Comparison of ENCODE assay signal across 9 cellular contexts in the genomic region with DNA sequence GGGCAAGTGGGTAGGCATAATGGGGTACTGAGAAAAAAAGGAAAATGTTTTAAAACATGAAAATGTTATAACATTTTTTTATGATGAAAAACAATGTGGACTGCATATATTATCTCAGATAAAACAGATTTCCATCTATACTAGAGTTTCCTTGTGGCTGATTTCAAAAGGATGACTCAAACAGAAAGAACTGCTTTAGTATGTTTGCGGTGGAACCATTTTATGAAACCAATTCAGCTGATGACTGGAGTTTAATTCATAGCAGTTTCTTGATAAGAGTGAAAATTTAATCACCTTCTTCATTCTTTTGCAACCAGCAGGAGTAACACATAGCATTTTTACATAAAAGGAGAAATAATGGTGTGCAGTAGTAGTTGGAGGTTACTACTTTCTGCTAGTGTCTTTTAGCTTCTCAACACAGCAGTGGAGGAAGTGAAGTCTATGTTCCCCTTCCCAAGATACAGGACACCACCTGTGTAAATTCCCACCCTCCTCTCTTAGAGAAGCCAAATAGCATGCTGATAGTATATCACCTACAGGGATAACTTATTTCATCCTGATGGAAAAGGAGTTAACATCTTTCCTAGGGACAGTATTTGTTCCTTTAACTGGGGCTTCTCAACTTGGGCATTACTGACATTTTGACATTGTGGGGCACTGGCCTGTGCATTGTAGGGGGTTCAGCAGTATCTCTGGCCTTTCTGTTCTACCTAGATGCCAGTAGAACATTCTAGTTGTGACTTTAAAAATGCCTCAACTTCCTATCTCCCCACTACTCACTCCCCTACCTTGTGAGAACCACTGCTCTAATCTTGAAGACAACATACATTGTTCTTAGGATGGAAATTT. TPM values are rescaled to one million over a fixed set of nuclear protein-coding genes. Genes with fewer than 3 reads are reported as not detected.
A peak's percentile ranks its signal among the peaks of the same experiment; 100 is the strongest.
DNase-seq lines count a peak whose midpoint lies in the region; ATAC-seq, FAIRE-seq and TF ChIP-seq lines count a peak whose summit lies in the region.
"Had no signal": no experiment of that assay in that cellular context is flagged by ENCODE, and none has a peak within 500 bp of the region (broad histone marks: within the 10 kb centered on the region; RNA-seq: fewer than 3 reads in every experiment).

No MANE protein-coding gene starts in this region.

- WGBS in liver: 70% methylated on average over 1 of the region's 1 CpG
- 94% methylated on average over 1 of the region's 1 CpG for WGBS in HepG2 (ENCODE audit: low lambda C conversion rate)

- no peaks in the 10 kb centered on the region for H3K36me3 ChIP-seq in liver (ENCODE audit: control insufficient read depth in 4 of 4, insufficient read depth in 3 of 4, low read depth in 1 of 4, low read length in 3 of 4)
- H3K36me3 ChIP-seq in HepG2 (replicated peaks in 1 of 2; ENCODE audit: control insufficient read depth in 1 of 2, insufficient read depth in 2 of 2, low read length in 2 of 2): no peaks in the 10 kb centered on the region

- H3K9me3 Mint-ChIP-seq in activated CD8-positive, alpha-beta T cell treated with anti-CD3 and anti-CD28 coated beads for 36 hours: no peaks in the 10 kb centered on the region
- H3K9me3 Mint-ChIP-seq: brain had no signal

- H2AFZ ChIP-seq in HepG2 (ENCODE audit: low read length): no peak overlapping the region

- peak overlapping the region; percentile 91 for H3K27ac Mint-ChIP-seq in activated CD8-positive, alpha-beta T cell treated with anti-CD3 and anti-CD28 coated beads for 36 hours

- H4K20me1 ChIP-seq in HepG2 (ENCODE audit: insufficient read depth, low read length): no peaks in the 10 kb centered on the region

- in situ Hi-C loops in HepG2 (cut with HindIII; ENCODE audit: extremely low pct_ligation_motif_present, low pct_unique_long_range_greater_than_20kb): no loop called here

- peak overlapping the region; percentile 9 for H3K4me3 Mint-ChIP-seq in activated CD8-positive, alpha-beta T cell treated with anti-CD3 and anti-CD28 coated beads for 36 hours
- H3K4me3 Mint-ChIP-seq: brain had no signal

- peaks cover 16 to 26% (median 20%) of the 10 kb centered on the region in 4 donors for H3K4me1 ChIP-seq in liver (ENCODE audit: control insufficient read depth in 4 of 4, insufficient read depth in 4 of 4, low read length in 3 of 4)
- H3K4me1 ChIP-seq in HepG2 (ENCODE audit: insufficient read depth, low read length): peaks cover 46% of the 10 kb centered on the region

- no peaks in the 10 kb centered on the region for H3K9me3 ChIP-seq in liver (ENCODE audit: control insufficient read depth in 4 of 4, low read length in 3 of 4)
- H3K9me3 ChIP-seq in HepG2 (ENCODE audit: low read length): no peaks in the 10 kb centered on the region

- H3K9ac ChIP-seq in liver (ENCODE audit: low read depth in 1 of 2, low read length in 2 of 2) (no peak overlapping the region), HepG2 (ENCODE audit: insufficient read depth, low read depth, low read length) (no peak overlapping the region)

- TF ChIP-seq CTCF in liver (IDR thresholded peaks at IDR 0.05; ENCODE audit: low read depth, low read length, missing input control) (no peak), HepG2 (CRISPR knock-in tag; IDR thresholded peaks at IDR 0.05) (no peak)
- TF ChIP-seq CTCF in activated CD8-positive, alpha-beta T cell treated with anti-CD3 and anti-CD28 coated beads for 36 hours (IDR thresholded peaks at IDR 0.05): no peak

- no peak overlapping the region for H3K4me3 ChIP-seq in liver (ENCODE audit: low read depth in 1 of 3, low read length in 3 of 3)
- H3K4me3 ChIP-seq in HepG2 (replicated peaks in 1 of 3; ENCODE audit: insufficient read depth in 1 of 3, low read depth in 2 of 3, low read length in 3 of 3): no peak overlapping the region

- TF ChIP-seq RAD21 in liver (IDR thresholded peaks at IDR 0.05) (no peak), HepG2 (CRISPR knock-in tag; IDR thresholded peaks at IDR 0.05) (no peak)

- BruUV-seq in HepG2 (replicated peaks; lab: Mats Ljungman, UMichigan): no TSS peak

- intact Hi-C loops in HepG2 (cut with micrococcal nuclease; ENCODE audit: unreplicated experiment) (no loop called here), cardiac septum (cut with DNase I) (no loop called here)
- intact Hi-C loops in activated CD8-positive, alpha-beta T cell treated with anti-CD3 and anti-CD28 coated beads for 36 hours (cut with micrococcal nuclease): loop anchor here (2.0 to 5.0 kb wide), 3 partner anchors 15 to 213 kb away; no protein-coding TSS in a partner anchor

- H3K4me2 ChIP-seq in HepG2 (ENCODE audit: low read depth, low read length): no peak overlapping the region

- POLR2A ChIA-PET in HepG2 (lab: Yijun Ruan, JAX): no interaction called here
- POLR2A ChIA-PET in activated CD8-positive, alpha-beta T cell treated with anti-CD3 and anti-CD28 coated beads for 36 hours (lab: Charles Lee): interaction anchor here (0.7 kb wide), 1 partner anchor 29 kb away, joined by 3 read pairs; no protein-coding TSS in a partner anchor

- no peak for TF ChIP-seq POLR2A in HepG2 (IDR thresholded peaks at IDR 0.05; ENCODE audit: insufficient read depth in 1 of 2, low read depth in 2 of 2, low read length in 2 of 2)

- peaks cover 77% of the 10 kb centered on the region for H3K4me1 Mint-ChIP-seq in activated CD8-positive, alpha-beta T cell treated with anti-CD3 and anti-CD28 coated beads for 36 hours (ENCODE audit: low read depth)

- H3K27me3 ChIP-seq in liver (ENCODE audit: control insufficient read depth in 4 of 4, insufficient read depth in 4 of 4, low read length in 3 of 4): no peaks in the 10 kb centered on the region
- no peaks in the 10 kb centered on the region for H3K27me3 ChIP-seq in HepG2 (ENCODE audit: control insufficient read depth in 1 of 2, insufficient read depth in 2 of 2, low read length in 2 of 2)

- no peak for FAIRE-seq in HepG2 (lab: Jason Lieb, UNC)

- CTCF ChIA-PET in HepG2 (lab: Yijun Ruan, JAX; ENCODE audit: low intra/inter-chr PET ratio, low total read pairs): no interaction called here
- CTCF ChIA-PET in activated CD8-positive, alpha-beta T cell treated with anti-CD3 and anti-CD28 coated beads for 36 hours (lab: Charles Lee): no interaction called here

- no peak for DNase-seq in HepG2 (ENCODE audit: low spot score)
- no peak for DNase-seq in activated CD8-positive, alpha-beta T cell treated with anti-CD3 and anti-CD28 coated beads for 36 hours
- DNase-seq in kidney tubule cell (ENCODE audit: low spot score): peak; percentile 67
- no peak for DNase-seq in NCI-H526 (lab: John Stamatoyannopoulos, UW)
- DNase-seq in cardiac septum (ENCODE audit: low spot score): no peak
- DNase-seq in activated effector memory CD4-positive, alpha-beta T cell treated with anti-CD3 and anti-CD28 coated beads, Interleukin-2, amount 50 U/mL, for 16 hours: no peak

- H3K79me2 ChIP-seq in HepG2 (ENCODE audit: insufficient read depth, low read length): peaks cover 69% of the 10 kb centered on the region

- H3K36me3 Mint-ChIP-seq in activated CD8-positive, alpha-beta T cell treated with anti-CD3 and anti-CD28 coated beads for 36 hours (ENCODE audit: low read depth): peaks cover 3% of the 10 kb centered on the region
- H3K36me3 Mint-ChIP-seq: brain had no signal

- H3K27ac ChIP-seq in liver (ENCODE audit: low read depth in 1 of 2, low read length in 2 of 2): peak overlapping the region; percentile 51 to 84
- no peak overlapping the region for H3K27ac ChIP-seq in HepG2 (ENCODE audit: extremely low read length, insufficient read depth, low read length)

- no peaks in the 10 kb centered on the region for H3K27me3 Mint-ChIP-seq in activated CD8-positive, alpha-beta T cell treated with anti-CD3 and anti-CD28 coated beads for 36 hours
- H3K27me3 Mint-ChIP-seq: brain had no signal

- ATAC-seq in HepG2: no peak
- peak; percentile 54 for ATAC-seq in HG03175 (IDR thresholded peaks at IDR 0.05; ENCODE audit: unreplicated experiment)
- ATAC-seq in activated CD8-positive, alpha-beta T cell treated with anti-CD3 and anti-CD28 coated beads for 36 hours: peak; percentile 78

- TF ChIP-seq EP300 in HepG2 (IDR thresholded peaks at IDR 0.05; ENCODE audit: low read depth in 2 of 2, low read length in 2 of 2) (no peak), HepG2 (CRISPR knock-in tag; IDR thresholded peaks at IDR 0.05; ENCODE audit: borderline replicate concordance) (no peak)

TF ChIP-seq in liver, 16 proteins besides CTCF, POLR2A, EP300 and RAD21 (continues in another document):
- TF ChIP-seq GABPA (IDR thresholded peaks at IDR 0.05 in 1 of 2, conservative IDR thresholded peaks at IDR 0.05 in 1 of 2) (no peak), FOXA1 (IDR thresholded peaks at IDR 0.05) (no peak), HNF4A (conservative IDR thresholded peaks at IDR 0.05) (no peak)

TF ChIP-seq in HepG2, 621 proteins besides CTCF, POLR2A, EP300 and RAD21 (continues in another document):
- TF ChIP-seq ZNF703 (CRISPR knock-in tag; IDR thresholded peaks at IDR 0.05; ENCODE audit: borderline replicate concordance): no peak

RNA-seq across cellular contexts. Expression of gene PELI1, which starts 29.9 kb away (rescaled TPM):
- total RNA-seq in liver: 10 to 100 TPM in 1 of 2 donors, 1 to 10 TPM in 1; 9.1 to 21.3 TPM
- polyA plus RNA-seq in liver: 1 to 10 TPM; 4.5 to 5.7 TPM
- total RNA-seq in HepG2 (2016; rRNA removed; fragmentation: Illumina TruSeq; extraction: Trizol): 12.5 and 14.9 TPM in 2 replicates
- total RNA-seq in HepG2 (2016; cell fraction: cytosol; rRNA removed; fragmentation: Illumina TruSeq; extraction: Trizol; ENCODE audit: low read depth): 2.5 and 3.3 TPM in 2 replicates
- 12.6 and 13.4 TPM in 2 replicates for total RNA-seq in HepG2 (2016; cell fraction: insoluble cytoplasmic fraction; rRNA removed; fragmentation: Illumina TruSeq; extraction: Trizol)
- total RNA-seq in HepG2 (2016; cell fraction: membrane; rRNA removed; fragmentation: Illumina TruSeq; extraction: Trizol): 8.4 and 8.8 TPM in 2 replicates
- total RNA-seq in HepG2 (2016; cell fraction: nucleus; rRNA removed; fragmentation: Illumina TruSeq; extraction: Trizol): 15.1 and 17.0 TPM in 2 replicates
- 12.9 and 16.2 TPM in 2 replicates for polyA plus RNA-seq in HepG2 (2011; rRNA removed)
- polyA plus RNA-seq in HepG2 (2011; cell fraction: cytosol; rRNA removed): 7.3 and 10.7 TPM in 2 replicates
- 13.3 and 15.0 TPM in 2 replicates for polyA plus RNA-seq in HepG2 (2011; cell fraction: nucleus; rRNA removed)
- 16.2 and 18.9 TPM in 2 replicates for polyA plus RNA-seq in HepG2 (2012)
- polyA plus RNA-seq in HepG2 (2016; cell fraction: cytosol; fragmentation: Illumina TruSeq; extraction: Trizol; ENCODE audit: low read depth): 0.62 and 0.97 TPM in 2 replicates
- 13.0 and 13.7 TPM in 2 replicates for polyA plus RNA-seq in HepG2 (2016; cell fraction: insoluble cytoplasmic fraction; fragmentation: Illumina TruSeq; extraction: Trizol; ENCODE audit: low read depth)
- 3.4 and 3.7 TPM in 2 replicates for polyA plus RNA-seq in HepG2 (2016; cell fraction: membrane; fragmentation: Illumina TruSeq; extraction: Trizol; ENCODE audit: low read depth)
- 16.7 and 17.7 TPM in 2 replicates for polyA plus RNA-seq in HepG2 (2016; cell fraction: nucleus; fragmentation: Illumina TruSeq; extraction: Trizol; ENCODE audit: insufficient read depth, low read depth)
- polyA minus RNA-seq in HepG2 (2011; rRNA and poly(A)+ RNA removed; ENCODE audit: low replicate concordance): 2.3 and 28.4 TPM in 2 replicates
- polyA minus RNA-seq in HepG2 (2011; cell fraction: cytosol; rRNA and poly(A)+ RNA removed): 18.2 and 21.7 TPM in 2 replicates
- polyA minus RNA-seq in HepG2 (2011; cell fraction: nucleus; rRNA and poly(A)+ RNA removed): 28.5 and 29.6 TPM in 2 replicates
- 10 to 100 TPM; 29.8 to 39.2 TPM for total RNA-seq in activated CD8-positive, alpha-beta T cell treated with anti-CD3 and anti-CD28 coated beads for 36 hours
- total RNA-seq in cardiac septum: 9.0 TPM
